21 cellular contexts compared by ENCODE assay signal in the genomic region with DNA sequence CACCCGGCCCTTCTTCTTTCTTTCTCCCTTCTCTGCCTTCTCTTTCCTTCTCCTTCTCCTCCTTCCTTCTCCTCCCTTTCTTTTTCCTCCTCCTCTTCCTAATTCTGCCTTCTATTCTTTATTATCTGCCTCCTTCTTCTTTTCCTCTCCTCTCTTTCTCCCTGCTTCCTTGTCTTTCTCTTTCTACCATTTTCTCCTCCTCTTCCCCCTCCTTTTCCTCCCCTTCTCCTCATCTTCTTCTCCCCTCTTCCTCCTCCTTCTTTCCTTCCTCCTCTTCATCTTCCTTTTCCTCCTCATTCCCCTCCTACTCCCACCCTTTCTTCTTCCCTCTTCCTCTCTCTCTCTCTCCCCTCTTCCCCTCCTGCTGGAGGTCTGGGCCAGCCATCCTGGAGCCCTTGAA.
"Had no signal": no experiment of that assay in that cellular context is flagged by ENCODE, and none has a peak within 500 bp of the region (broad histone marks: within the 10 kb centered on the region; RNA-seq: fewer than 3 reads in every experiment).

No MANE protein-coding gene starts in this region.

- H3K27me3 ChIP-seq: hepatocyte, neural progenitor cell, ovary, stomach had no signal

- H3K4me3 ChIP-seq: coronary artery, hepatocyte, left ventricle myocardium inferior, lung, neural progenitor cell, ovary, smooth muscle cell, stomach had no signal

- H3K27ac ChIP-seq: coronary artery, hepatocyte, left ventricle myocardium inferior, neural progenitor cell, ovary, stomach had no signal

- ATAC-seq: left cardiac atrium, right cardiac atrium had no signal

- FAIRE-seq: kidney had no signal

- H3K36me3 Mint-ChIP-seq: neural progenitor cell had no signal

- H3K27ac Mint-ChIP-seq: endodermal cell, neural progenitor cell, progenitor cell of endocrine pancreas had no signal

- DNase-seq: effector CD4-positive, alpha-beta T cell; endodermal cell; foreskin melanocyte; head of caudate nucleus; kidney; left cardiac atrium; left ventricle myocardium inferior; mesenchymal stem cell; naive B cell; nucleus accumbens; ovary; right cardiac atrium; stimulated activated CD4-positive, alpha-beta T cell treated with anti-CD3 and anti-CD28 coated beads, Interleukin-2, amount 100 ng/mL, for 48 hours; stomach; trophoblast cell had no signal

- H3K4me3 Mint-ChIP-seq: endodermal cell, naive B cell, neural progenitor cell had no signal

- H3K9me3 ChIP-seq: ovary had no signal

- H3K4me1 ChIP-seq: neural progenitor cell, stomach had no signal

- H3K36me3 ChIP-seq: left ventricle myocardium inferior, neural progenitor cell, ovary, stomach had no signal
